ENCODE assay signal across 1 cellular context in genomic region chr10:32056136-32057040, GRCh38.
A peak's percentile ranks its signal among the peaks of the same experiment; 100 is the strongest.
TF ChIP-seq lines count a peak whose summit lies in the region.

Gene KIF5B (minus strand): TSS chr10:32056425. CDS start chr10:32055973, 452 bp downstream.

TF ChIP-seq in HCT116, 20 proteins besides CTCF, POLR2A, EP300 and RAD21 (continued from another document):
- peak; percentile 45; the same call in 1 of the 2 replicates for TF ChIP-seq SP1 (IDR thresholded peaks at IDR 0.05; ENCODE audit: low read depth)
